1 cellular context compared by ENCODE assay signal in genomic region chr22:28903080-28903479, GRCh38.
A peak's percentile ranks its signal among the peaks of the same experiment; 100 is the strongest.
TF ChIP-seq lines count a peak whose summit lies in the region.

No MANE protein-coding gene starts in this region.

TF ChIP-seq in HepG2, 621 proteins besides CTCF, POLR2A, EP300 and RAD21 (continued from another document and continues in another):
- TF ChIP-seq, protein P1, sequence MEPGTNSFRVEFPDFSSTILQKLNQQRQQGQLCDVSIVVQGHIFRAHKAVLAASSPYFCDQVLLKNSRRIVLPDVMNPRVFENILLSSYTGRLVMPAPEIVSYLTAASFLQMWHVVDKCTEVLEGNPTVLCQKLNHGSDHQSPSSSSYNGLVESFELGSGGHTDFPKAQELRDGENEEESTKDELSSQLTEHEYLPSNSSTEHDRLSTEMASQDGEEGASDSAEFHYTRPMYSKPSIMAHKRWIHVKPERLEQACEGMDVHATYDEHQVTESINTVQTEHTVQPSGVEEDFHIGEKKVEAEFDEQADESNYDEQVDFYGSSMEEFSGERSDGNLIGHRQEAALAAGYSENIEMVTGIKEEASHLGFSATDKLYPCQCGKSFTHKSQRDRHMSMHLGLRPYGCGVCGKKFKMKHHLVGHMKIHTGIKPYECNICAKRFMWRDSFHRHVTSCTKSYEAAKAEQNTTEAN (CRISPR knock-in tag; conservative IDR thresholded peaks at IDR 0.05), result peak; percentile 97
- TF ChIP-seq REL (CRISPR knock-in tag; conservative IDR thresholded peaks at IDR 0.05) (no peak), KDM3A (CRISPR knock-in tag; IDR thresholded peaks at IDR 0.05; ENCODE audit: low read depth) (0 out of 2 replicates have a peak, but pooled peaks have one; percentile 21), MIER3 (CRISPR knock-in tag; IDR thresholded peaks at IDR 0.05; ENCODE audit: borderline replicate concordance) (no peak), LRRFIP1 (CRISPR knock-in tag; conservative IDR thresholded peaks at IDR 0.05) (no peak), ZNF800 (CRISPR knock-in tag; IDR thresholded peaks at IDR 0.05) (no peak), ZNF292 (CRISPR knock-in tag; IDR thresholded peaks at IDR 0.05; ENCODE audit: borderline replicate concordance, low read depth) (peak; percentile 40; the same call in 1 of the 2 replicates), NCOA5 (CRISPR knock-in tag; IDR thresholded peaks at IDR 0.05) (no peak), ZNF460 (CRISPR knock-in tag; IDR thresholded peaks at IDR 0.05; ENCODE audit: borderline replicate concordance) (no peak), SAP130 (CRISPR knock-in tag; IDR thresholded peaks at IDR 0.05; ENCODE audit: low read depth) (peak; percentile 68; the same call in 1 of the 2 replicates), ZNF232 (CRISPR knock-in tag; IDR thresholded peaks at IDR 0.05; ENCODE audit: borderline replicate concordance) (no peak), FOXA3 (CRISPR knock-in tag; IDR thresholded peaks at IDR 0.05) (no peak), ZNF850 (CRISPR knock-in tag; conservative IDR thresholded peaks at IDR 0.05) (no peak), SOX5 (CRISPR knock-in tag; IDR thresholded peaks at IDR 0.05; ENCODE audit: borderline replicate concordance) (peak; percentile 83), ETS1 (CRISPR knock-in tag; IDR thresholded peaks at IDR 0.05) (no peak), RBM22 (optimal IDR thresholded peaks at IDR 0.05; ENCODE audit: low read length) (peak; percentile 72), YEATS4 (CRISPR knock-in tag; IDR thresholded peaks at IDR 0.05; ENCODE audit: borderline replicate concordance) (no peak), ZNF274 (CRISPR knock-in tag; IDR thresholded peaks at IDR 0.05) (no peak), RFXAP (CRISPR knock-in tag; IDR thresholded peaks at IDR 0.05; ENCODE audit: borderline replicate concordance) (no peak), ZNF446 (CRISPR knock-in tag; IDR thresholded peaks at IDR 0.05) (no peak), NFKB2 (CRISPR knock-in tag; IDR thresholded peaks at IDR 0.05; ENCODE audit: borderline replicate concordance) (0 out of 2 replicates have a peak, but pooled peaks have one; percentile 30), TFAP4 (IDR thresholded peaks at IDR 0.05; ENCODE audit: borderline replicate concordance, low read depth) (peak; percentile 63; the same call in 1 of the 2 replicates), ZNF678 (CRISPR knock-in tag; IDR thresholded peaks at IDR 0.05) (no peak), TARDBP (CRISPR knock-in tag; IDR thresholded peaks at IDR 0.05) (no peak), ZNF746 (CRISPR knock-in tag; IDR thresholded peaks at IDR 0.05) (no peak), PCBP2 (optimal IDR thresholded peaks at IDR 0.05; ENCODE audit: low read depth, low read length, poor library complexity, severe bottlenecking) (no peak), BRCA1 (CRISPR knock-in tag; IDR thresholded peaks at IDR 0.05) (no peak), KDM6A (CRISPR knock-in tag; IDR thresholded peaks at IDR 0.05; ENCODE audit: low read depth) (no peak), ZNF17 (CRISPR knock-in tag; IDR thresholded peaks at IDR 0.05) (no peak), FOXO1 (CRISPR knock-in tag; IDR thresholded peaks at IDR 0.05) (peak; percentile 24; the same call in 1 of the 2 replicates), GATAD2A (CRISPR knock-in tag; IDR thresholded peaks at IDR 0.05) (0 out of 2 replicates have a peak, but pooled peaks have one; percentile 35), MEIS1 (CRISPR knock-in tag; IDR thresholded peaks at IDR 0.05; ENCODE audit: borderline replicate concordance) (no peak), ZHX1 (CRISPR knock-in tag; IDR thresholded peaks at IDR 0.05; ENCODE audit: low read depth) (no peak), MAZ (IDR thresholded peaks at IDR 0.05; ENCODE audit: borderline replicate concordance, low read depth, low read length) (no peak), MAZ (CRISPR knock-in tag; IDR thresholded peaks at IDR 0.05; ENCODE audit: low read depth) (no peak), ZKSCAN5 (CRISPR knock-in tag; IDR thresholded peaks at IDR 0.05) (no peak), U2AF1 (optimal IDR thresholded peaks at IDR 0.05; ENCODE audit: low read depth, low read length) (no peak), FOXK1 (CRISPR knock-in tag; IDR thresholded peaks at IDR 0.05; ENCODE audit: borderline replicate concordance, low read depth) (peak; percentile 47; the same call in 1 of the 2 replicates), ZNF766 (CRISPR knock-in tag; IDR thresholded peaks at IDR 0.05; ENCODE audit: borderline replicate concordance) (no peak), ZNF75D (CRISPR knock-in tag; IDR thresholded peaks at IDR 0.05; ENCODE audit: borderline replicate concordance) (no peak), EED (CRISPR knock-in tag; IDR thresholded peaks at IDR 0.05) (no peak), ZBTB26 (CRISPR knock-in tag; IDR thresholded peaks at IDR 0.05; ENCODE audit: borderline replicate concordance) (no peak), SNAPC2 (CRISPR knock-in tag; IDR thresholded peaks at IDR 0.05) (no peak)
- TF ChIP-seq, protein P2, sequence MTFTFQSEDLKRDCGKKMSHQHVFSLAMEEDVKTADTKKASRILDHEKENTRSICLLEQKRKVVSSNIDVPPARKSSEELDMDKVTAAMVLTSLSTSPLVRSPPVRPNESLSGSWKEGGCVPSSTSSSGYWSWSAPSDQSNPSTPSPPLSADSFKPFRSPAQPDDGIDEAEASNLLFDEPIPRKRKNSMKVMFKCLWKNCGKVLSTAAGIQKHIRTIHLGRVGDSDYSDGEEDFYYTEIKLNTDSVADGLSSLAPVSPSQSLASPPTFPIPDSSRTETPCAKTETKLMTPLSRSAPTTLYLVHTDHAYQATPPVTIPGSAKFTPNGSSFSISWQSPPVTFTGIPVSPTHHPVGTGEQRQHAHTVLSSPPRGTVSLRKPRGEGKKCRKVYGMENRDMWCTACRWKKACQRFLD (CRISPR knock-in tag; IDR thresholded peaks at IDR 0.05; ENCODE audit: borderline replicate concordance), result no peak
- TF ChIP-seq, protein P3, sequence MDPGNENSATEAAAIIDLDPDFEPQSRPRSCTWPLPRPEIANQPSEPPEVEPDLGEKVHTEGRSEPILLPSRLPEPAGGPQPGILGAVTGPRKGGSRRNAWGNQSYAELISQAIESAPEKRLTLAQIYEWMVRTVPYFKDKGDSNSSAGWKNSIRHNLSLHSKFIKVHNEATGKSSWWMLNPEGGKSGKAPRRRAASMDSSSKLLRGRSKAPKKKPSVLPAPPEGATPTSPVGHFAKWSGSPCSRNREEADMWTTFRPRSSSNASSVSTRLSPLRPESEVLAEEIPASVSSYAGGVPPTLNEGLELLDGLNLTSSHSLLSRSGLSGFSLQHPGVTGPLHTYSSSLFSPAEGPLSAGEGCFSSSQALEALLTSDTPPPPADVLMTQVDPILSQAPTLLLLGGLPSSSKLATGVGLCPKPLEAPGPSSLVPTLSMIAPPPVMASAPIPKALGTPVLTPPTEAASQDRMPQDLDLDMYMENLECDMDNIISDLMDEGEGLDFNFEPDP (CRISPR knock-in tag; conservative IDR thresholded peaks at IDR 0.05), result no peak
- TF ChIP-seq, protein P4, sequence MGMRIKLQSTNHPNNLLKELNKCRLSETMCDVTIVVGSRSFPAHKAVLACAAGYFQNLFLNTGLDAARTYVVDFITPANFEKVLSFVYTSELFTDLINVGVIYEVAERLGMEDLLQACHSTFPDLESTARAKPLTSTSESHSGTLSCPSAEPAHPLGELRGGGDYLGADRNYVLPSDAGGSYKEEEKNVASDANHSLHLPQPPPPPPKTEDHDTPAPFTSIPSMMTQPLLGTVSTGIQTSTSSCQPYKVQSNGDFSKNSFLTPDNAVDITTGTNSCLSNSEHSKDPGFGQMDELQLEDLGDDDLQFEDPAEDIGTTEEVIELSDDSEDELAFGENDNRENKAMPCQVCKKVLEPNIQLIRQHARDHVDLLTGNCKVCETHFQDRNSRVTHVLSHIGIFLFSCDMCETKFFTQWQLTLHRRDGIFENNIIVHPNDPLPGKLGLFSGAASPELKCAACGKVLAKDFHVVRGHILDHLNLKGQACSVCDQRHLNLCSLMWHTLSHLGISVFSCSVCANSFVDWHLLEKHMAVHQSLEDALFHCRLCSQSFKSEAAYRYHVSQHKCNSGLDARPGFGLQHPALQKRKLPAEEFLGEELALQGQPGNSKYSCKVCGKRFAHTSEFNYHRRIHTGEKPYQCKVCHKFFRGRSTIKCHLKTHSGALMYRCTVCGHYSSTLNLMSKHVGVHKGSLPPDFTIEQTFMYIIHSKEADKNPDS (CRISPR knock-in tag; IDR thresholded peaks at IDR 0.05), result no peak
- TF ChIP-seq, protein P5, sequence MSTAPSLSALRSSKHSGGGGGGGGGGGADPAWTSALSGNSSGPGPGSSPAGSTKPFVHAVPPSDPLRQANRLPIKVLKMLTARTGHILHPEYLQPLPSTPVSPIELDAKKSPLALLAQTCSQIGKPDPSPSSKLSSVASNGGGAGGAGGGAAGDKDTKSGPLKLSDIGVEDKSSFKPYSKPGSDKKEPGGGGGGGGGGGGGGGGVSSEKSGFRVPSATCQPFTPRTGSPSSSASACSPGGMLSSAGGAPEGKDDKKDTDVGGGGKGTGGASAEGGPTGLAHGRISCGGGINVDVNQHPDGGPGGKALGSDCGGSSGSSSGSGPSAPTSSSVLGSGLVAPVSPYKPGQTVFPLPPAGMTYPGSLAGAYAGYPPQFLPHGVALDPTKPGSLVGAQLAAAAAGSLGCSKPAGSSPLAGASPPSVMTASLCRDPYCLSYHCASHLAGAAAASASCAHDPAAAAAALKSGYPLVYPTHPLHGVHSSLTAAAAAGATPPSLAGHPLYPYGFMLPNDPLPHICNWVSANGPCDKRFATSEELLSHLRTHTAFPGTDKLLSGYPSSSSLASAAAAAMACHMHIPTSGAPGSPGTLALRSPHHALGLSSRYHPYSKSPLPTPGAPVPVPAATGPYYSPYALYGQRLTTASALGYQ (CRISPR knock-in tag; IDR thresholded peaks at IDR 0.05), result no peak
